In the genomic region with DNA sequence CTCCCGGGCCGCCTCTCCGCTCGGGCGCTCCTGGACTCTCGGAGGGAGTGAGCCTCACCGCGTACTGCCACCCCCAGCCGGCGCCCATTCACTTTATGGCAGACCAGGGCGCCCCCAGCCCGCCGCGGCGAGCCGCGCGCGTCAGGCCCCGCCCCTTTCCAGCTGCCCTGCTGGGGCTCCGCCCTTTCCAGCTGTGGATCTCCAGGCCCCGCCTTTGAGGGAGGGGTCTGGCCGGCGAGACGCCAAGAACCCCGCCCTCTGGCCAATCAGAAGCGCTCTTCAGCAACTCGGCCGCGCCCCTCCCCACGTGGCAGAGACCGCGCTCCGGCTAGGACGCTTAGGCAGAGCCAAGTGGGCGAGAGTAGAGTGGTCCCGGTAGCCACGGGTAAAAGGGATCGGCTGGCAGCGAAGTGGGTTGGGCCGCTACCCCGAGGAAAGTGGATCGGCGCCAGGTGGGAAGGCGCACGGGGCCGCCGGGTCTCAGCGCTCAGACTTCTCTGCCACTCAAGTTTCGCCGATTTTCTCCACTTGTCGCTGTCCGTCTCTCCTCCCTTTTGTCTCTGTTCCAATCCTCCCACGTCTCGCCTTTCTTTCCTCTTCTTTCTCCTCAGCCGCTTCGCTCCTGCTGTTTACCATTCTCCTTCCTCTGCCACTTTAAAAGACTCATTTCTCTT, we compare ENCODE assay signal across 8 cellular contexts. TPM values are rescaled to one million over a fixed set of nuclear protein-coding genes. Genes with fewer than 3 reads are reported as not detected.
DNase-seq lines count a peak whose midpoint lies in the region; ATAC-seq, FAIRE-seq and TF ChIP-seq lines count a peak whose summit lies in the region.

TSS of gene PITX3 (minus strand) at position 69 of the 674 bp plus-strand sequence. CDS start 9,432 bp downstream, outside the sequence.

- H3K79me2 ChIP-seq in mammary epithelial cell (ENCODE audit: insufficient read depth, low read length) = peaks cover 12% of the 10 kb centered on the region

- in situ Hi-C loops in mammary epithelial cell (cut with MboI; ENCODE audit: low sequenced_read_pairs in 2 of 2) = loop anchor here in 1 of 2 donors (25.0 kb wide), 1 partner anchor 346 kb away; no protein-coding TSS in a partner anchor

- H3K27ac Mint-ChIP-seq in WTC11 = no peak within 1 kb of the TSS
- peak within 1 kb of the TSS in 5 of 6 donors; percentile 2 to 61 (median 8) for H3K27ac Mint-ChIP-seq in immature natural killer cell

- FAIRE-seq in small intestine (lab: Jason Lieb, UNC) = no peak
- FAIRE-seq in RCC 7860 (lab: Jason Lieb, UNC) = no peak

- peak; percentile 85 for DNase-seq in ELR (ENCODE audit: low read depth)
- peak; percentile 100 for DNase-seq in H7
- peak; percentile 57 for DNase-seq in NCI-H1105 (lab: John Stamatoyannopoulos, UW)
- peak; percentile 97 for DNase-seq in WTC11 (ENCODE audit: low spot score)
- peak; percentile 83 for DNase-seq in mammary epithelial cell
- DNase-seq in immature natural killer cell = peak; percentile 90 to 93 (median 91)
- DNase-seq in small intestine = peak; percentile 88
- DNase-seq in RCC 7860 (ENCODE audit: low spot score) = no peak

- H3K9me3 ChIP-seq in mammary epithelial cell (replicated peaks; ENCODE audit: insufficient read depth, low read length) = no peaks in the 10 kb centered on the region
- no peaks in the 10 kb centered on the region for H3K9me3 ChIP-seq in small intestine (ENCODE audit: control insufficient read depth, low read depth)

- H3K27me3 Mint-ChIP-seq in WTC11 (ENCODE audit: low read depth) (peaks cover 80% of the 10 kb centered on the region), immature natural killer cell (ENCODE audit: low read depth in 3 of 3) (peaks cover 10 to 31% (median 15%) of the 10 kb centered on the region in 3 donors)

- 6% methylated on average over 26 of the region's 57 CpGs for WGBS in mammary epithelial cell (ENCODE audit: low coverage, missing lambda C conversion rate)
- 0 to 1% (median 1%) methylated on average over 37 to 57 of the region's 57 CpGs for WGBS in small intestine, 3 donors

- BruUV-seq in mammary epithelial cell (replicated peaks; lab: Mats Ljungman, UMichigan) = no TSS peak

- H3K36me3 Mint-ChIP-seq in WTC11 (no peaks in the 10 kb centered on the region), immature natural killer cell (no peaks in the 10 kb centered on the region)

- peak within 1 kb of the TSS; percentile 92 for H2AFZ ChIP-seq in mammary epithelial cell (ENCODE audit: low read depth, low read length)

- CTCF ChIA-PET in WTC11 (lab: Charles Lee) = interaction anchor here (0.7 to 18.9 kb wide), 10 partner anchors 9 to 354 kb away, joined by 3 to 906 read pairs (median 4); no protein-coding TSS in a partner anchor
- CTCF ChIA-PET in mammary epithelial cell (lab: Charles Lee; ENCODE audit: low non-redundant PET) = interaction anchor here (0.6 to 0.7 kb wide), 2 partner anchors 10 to 355 kb away, joined by 3 read pairs; no protein-coding TSS in a partner anchor

- H3K36me3 ChIP-seq in H7 (replicated peaks; ENCODE audit: control insufficient read depth, insufficient read depth, low read length) = no peaks in the 10 kb centered on the region
- H3K36me3 ChIP-seq in mammary epithelial cell (ENCODE audit: insufficient read depth, low read length) = no peaks in the 10 kb centered on the region
- no peaks in the 10 kb centered on the region for H3K36me3 ChIP-seq in small intestine (ENCODE audit: control insufficient read depth in 2 of 2, insufficient read depth in 2 of 2, low read length in 2 of 2)

- H3K4me3 ChIP-seq in H7 (ENCODE audit: insufficient read depth, low read depth, low read length) = peak within 1 kb of the TSS; percentile 67
- peak within 1 kb of the TSS; percentile 39 to 76 (median 61) for H3K4me3 ChIP-seq in mammary epithelial cell (replicated peaks in 1 of 3; ENCODE audit: insufficient read depth in 1 of 3, low read depth in 2 of 3, low read length in 3 of 3)
- peak within 1 kb of the TSS; percentile 22 to 51 for H3K4me3 ChIP-seq in small intestine (ENCODE audit: low read depth in 1 of 2, low read length in 2 of 2)

- H3K27me3 ChIP-seq in H7 (ENCODE audit: control insufficient read depth, insufficient read depth, low read length) (peaks cover 63% of the 10 kb centered on the region), mammary epithelial cell (ENCODE audit: insufficient read depth, low read length) (peaks cover 2% of the 10 kb centered on the region), small intestine (ENCODE audit: control insufficient read depth in 2 of 2, insufficient read depth in 2 of 2, low read length in 2 of 2) (peaks cover 0 to 10% of the 10 kb centered on the region in 2 donors)

- POLR2A ChIA-PET in WTC11 (lab: Charles Lee) = interaction anchor here (1.3 to 1.4 kb wide), 2 partner anchors 10 to 110 kb away, joined by 3 to 4 read pairs; no protein-coding TSS in a partner anchor

- H3K9me3 Mint-ChIP-seq in WTC11 (no peaks in the 10 kb centered on the region), immature natural killer cell (no peaks in the 10 kb centered on the region)

- peaks cover 32% of the 10 kb centered on the region for H3K4me1 ChIP-seq in mammary epithelial cell (ENCODE audit: insufficient read depth, low read length)
- H3K4me1 ChIP-seq in small intestine (ENCODE audit: control insufficient read depth in 2 of 2, insufficient read depth in 1 of 2, low read depth in 1 of 2, low read length in 1 of 2) = peaks cover 0 to 3% of the 10 kb centered on the region in 2 donors

- H3K27ac ChIP-seq in mammary epithelial cell (ENCODE audit: insufficient read depth, low read depth, low read length) (no peak within 1 kb of the TSS), small intestine (ENCODE audit: low read depth in 1 of 2, low read length in 1 of 2) (no peak within 1 kb of the TSS)

- peak within 1 kb of the TSS; percentile 71 for H3K4me3 Mint-ChIP-seq in WTC11
- peak within 1 kb of the TSS; percentile 82 to 98 (median 88) for H3K4me3 Mint-ChIP-seq in immature natural killer cell

- H4K20me1 ChIP-seq in mammary epithelial cell (ENCODE audit: insufficient read depth, low read length) = no peaks in the 10 kb centered on the region

- peak within 1 kb of the TSS; percentile 95 for H3K4me2 ChIP-seq in mammary epithelial cell (ENCODE audit: insufficient read depth, low read depth, low read length)

- no peak for TF ChIP-seq CTCF in WTC11 (IDR thresholded peaks at IDR 0.05)
- no peak for TF ChIP-seq CTCF in mammary epithelial cell (conservative IDR thresholded peaks at IDR 0.05 in 1 of 2, IDR thresholded peaks at IDR 0.05 in 1 of 2; ENCODE audit: extremely low read depth in 1 of 2, insufficient read depth in 1 of 2, low read depth in 1 of 2, low read length in 2 of 2)

- H3K4me1 Mint-ChIP-seq in WTC11 (peaks cover 27% of the 10 kb centered on the region), immature natural killer cell (peaks cover 38 to 43% of the 10 kb centered on the region in 2 donors)

- dilution Hi-C loops in mammary epithelial cell (cut with HindIII; ENCODE audit: low sequenced_read_pairs) = no loop called here

- intact Hi-C loops in mammary epithelial cell (cut with micrococcal nuclease) = no loop called here

- peak; percentile 60 for ATAC-seq in WTC11

- H3K9ac ChIP-seq in mammary epithelial cell (ENCODE audit: insufficient read depth, low read length) = no peak within 1 kb of the TSS

TF ChIP-seq in WTC11, 78 proteins besides CTCF, POLR2A, EP300 and RAD21 (continues in another document):
- TF ChIP-seq NR3C1 (CRISPR knock-in tag; conservative IDR thresholded peaks at IDR 0.05; ENCODE audit: low read depth) (no peak), IRF1 (CRISPR knock-in tag; IDR thresholded peaks at IDR 0.05) (no peak), ZNF232 (CRISPR knock-in tag; IDR thresholded peaks at IDR 0.05) (no peak), ZNF121 (CRISPR knock-in tag; IDR thresholded peaks at IDR 0.05) (no peak), EMX1 (CRISPR knock-in tag; IDR thresholded peaks at IDR 0.05) (no peak)
- TF ChIP-seq, protein P1, sequence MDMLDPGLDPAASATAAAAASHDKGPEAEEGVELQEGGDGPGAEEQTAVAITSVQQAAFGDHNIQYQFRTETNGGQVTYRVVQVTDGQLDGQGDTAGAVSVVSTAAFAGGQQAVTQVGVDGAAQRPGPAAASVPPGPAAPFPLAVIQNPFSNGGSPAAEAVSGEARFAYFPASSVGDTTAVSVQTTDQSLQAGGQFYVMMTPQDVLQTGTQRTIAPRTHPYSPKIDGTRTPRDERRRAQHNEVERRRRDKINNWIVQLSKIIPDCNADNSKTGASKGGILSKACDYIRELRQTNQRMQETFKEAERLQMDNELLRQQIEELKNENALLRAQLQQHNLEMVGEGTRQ (CRISPR knock-in tag; IDR thresholded peaks at IDR 0.05) = peak; percentile 74
- TF ChIP-seq, protein P2, sequence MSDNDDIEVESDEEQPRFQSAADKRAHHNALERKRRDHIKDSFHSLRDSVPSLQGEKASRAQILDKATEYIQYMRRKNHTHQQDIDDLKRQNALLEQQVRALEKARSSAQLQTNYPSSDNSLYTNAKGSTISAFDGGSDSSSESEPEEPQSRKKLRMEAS (CRISPR knock-in tag; IDR thresholded peaks at IDR 0.05) = peak; percentile 61; the same call in 1 of the 2 replicates
- TF ChIP-seq, protein P3, sequence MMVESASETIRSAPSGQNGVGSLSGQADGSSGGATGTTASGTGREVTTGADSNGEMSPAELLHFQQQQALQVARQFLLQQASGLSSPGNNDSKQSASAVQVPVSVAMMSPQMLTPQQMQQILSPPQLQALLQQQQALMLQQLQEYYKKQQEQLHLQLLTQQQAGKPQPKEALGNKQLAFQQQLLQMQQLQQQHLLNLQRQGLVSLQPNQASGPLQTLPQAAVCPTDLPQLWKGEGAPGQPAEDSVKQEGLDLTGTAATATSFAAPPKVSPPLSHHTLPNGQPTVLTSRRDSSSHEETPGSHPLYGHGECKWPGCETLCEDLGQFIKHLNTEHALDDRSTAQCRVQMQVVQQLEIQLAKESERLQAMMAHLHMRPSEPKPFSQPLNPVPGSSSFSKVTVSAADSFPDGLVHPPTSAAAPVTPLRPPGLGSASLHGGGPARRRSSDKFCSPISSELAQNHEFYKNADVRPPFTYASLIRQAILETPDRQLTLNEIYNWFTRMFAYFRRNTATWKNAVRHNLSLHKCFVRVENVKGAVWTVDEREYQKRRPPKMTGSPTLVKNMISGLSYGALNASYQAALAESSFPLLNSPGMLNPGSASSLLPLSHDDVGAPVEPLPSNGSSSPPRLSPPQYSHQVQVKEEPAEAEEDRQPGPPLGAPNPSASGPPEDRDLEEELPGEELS (CRISPR knock-in tag; IDR thresholded peaks at IDR 0.05) = no peak

RNA-seq across cellular contexts. Expression of gene PITX3, which starts in this region (rescaled TPM):
- total RNA-seq in H7 (2014; rRNA removed; shearing (Covaris generic)) = 0.17 TPM in 1 of 2 replicates, not detected in the other
- 0.32 to 0.81 TPM (median 0.48 TPM) in 3 replicates for total RNA-seq in WTC11 (2021)
- not detected for total RNA-seq in mammary epithelial cell
- polyA plus RNA-seq in mammary epithelial cell = not detected
- polyA minus RNA-seq in mammary epithelial cell = not detected
- not detected for polyA plus RNA-seq in immature natural killer cell
- not detected for polyA plus RNA-seq in small intestine

Comparison
In these comparisons a context has a peak if more than half of its experiments do, and no peak if none do; other contexts are left out.
1. Peak in DNase-seq and H3K4me3 ChIP-seq in H7; RNA of the gene not detected or under 1 TPM.
2. Peak in DNase-seq and ATAC-seq in WTC11; RNA of the gene not detected or under 1 TPM.
3. Peak in DNase-seq, H3K4me3 ChIP-seq and H3K4me2 ChIP-seq in mammary epithelial cell; RNA of the gene not detected or under 1 TPM.
4. Peak in DNase-seq in immature natural killer cell; RNA of the gene not detected or under 1 TPM.
5. Peak in DNase-seq and H3K4me3 ChIP-seq in small intestine; RNA of the gene not detected or under 1 TPM.